ENCODE assay signal across 23 cellular contexts in genomic region chr17:29036584-29036983, GRCh38. TPM values are rescaled to one million over a fixed set of nuclear protein-coding genes. Genes with fewer than 3 reads are reported as not detected.
DNase-seq lines count a peak whose midpoint lies in the region; ATAC-seq, FAIRE-seq and TF ChIP-seq lines count a peak whose summit lies in the region.
"Had no signal": no experiment of that assay in that cellular context is flagged by ENCODE, and none has a peak within 500 bp of the region (broad histone marks: within the 10 kb centered on the region; RNA-seq: fewer than 3 reads in every experiment).

No MANE protein-coding gene starts in this region.

- H3K27ac Mint-ChIP-seq in activated T-cell treated with anti-CD3 and anti-CD28 coated beads, Interleukin-2, amount 50 U/mL, for 72 hours = no peak overlapping the region
- no peak overlapping the region for H3K27ac Mint-ChIP-seq in activated naive CD4-positive, alpha-beta T cell treated with anti-CD3 and anti-CD28 coated beads, Interleukin-2, amount 10 ng/mL, durations not matched to agents 7 days and 5 days
- H3K27ac Mint-ChIP-seq: CD8-positive, alpha-beta T cell; IgD-negative memory B cell had no signal

- H3K27me3 ChIP-seq in DND-41 (ENCODE audit: insufficient read depth, low read length, poor library complexity) (peaks cover 23% of the 10 kb centered on the region), Loucy (ENCODE audit: insufficient read depth, low read length, poor library complexity, severe bottlenecking) (no peaks in the 10 kb centered on the region), WERI-Rb-1 (ENCODE audit: insufficient read depth, low read depth, severe bottlenecking) (no peaks in the 10 kb centered on the region), right lobe of liver (no peaks in the 10 kb centered on the region)

- H3K9me2 ChIP-seq in Loucy (replicated peaks; ENCODE audit: low read depth, low read length) = no peaks in the 10 kb centered on the region
- H3K9me2 ChIP-seq: SK-N-SH had no signal

- no peak overlapping the region for H2AFZ ChIP-seq in DND-41 (ENCODE audit: low read depth, low read length)
- no peak overlapping the region for H2AFZ ChIP-seq in Loucy (ENCODE audit: low read length)

- TF ChIP-seq CTCF in DND-41 (IDR thresholded peaks at IDR 0.05; ENCODE audit: borderline replicate concordance, extremely low read depth, low read length, poor library complexity, severe bottlenecking) (peak; percentile 24), Loucy (conservative IDR thresholded peaks at IDR 0.05; ENCODE audit: low read length) (peak; percentile 17; the same call in 1 of the 2 replicates), WERI-Rb-1 (IDR thresholded peaks at IDR 0.05; ENCODE audit: low read depth, low read length) (peak; percentile 34; the same call in 1 of the 2 replicates), right lobe of liver (IDR thresholded peaks at IDR 0.05) (no peak)

- no peaks in the 10 kb centered on the region for H3K4me1 Mint-ChIP-seq in activated T-cell treated with anti-CD3 and anti-CD28 coated beads, Interleukin-2, amount 50 U/mL, for 72 hours (ENCODE audit: low read depth)
- H3K4me1 Mint-ChIP-seq in activated naive CD4-positive, alpha-beta T cell treated with anti-CD3 and anti-CD28 coated beads, Interleukin-2, amount 10 ng/mL, durations not matched to agents 7 days and 5 days = no peaks in the 10 kb centered on the region
- H3K4me1 Mint-ChIP-seq: IgD-negative memory B cell had no signal

- peaks cover 7 to 8% of the 10 kb centered on the region in 2 donors for H3K36me3 Mint-ChIP-seq in activated T-cell treated with anti-CD3 and anti-CD28 coated beads, Interleukin-2, amount 50 U/mL, for 72 hours (ENCODE audit: insufficient read depth in 2 of 2)
- H3K36me3 Mint-ChIP-seq in activated naive CD4-positive, alpha-beta T cell treated with anti-CD3 and anti-CD28 coated beads, Interleukin-2, amount 10 ng/mL, durations not matched to agents 7 days and 5 days = no peaks in the 10 kb centered on the region
- H3K36me3 Mint-ChIP-seq: CD8-positive, alpha-beta T cell had no signal

- TF ChIP-seq POLR2A in right lobe of liver (IDR thresholded peaks at IDR 0.05) = no peak

- H3K4me3 Mint-ChIP-seq in activated T-cell treated with anti-CD3 and anti-CD28 coated beads, Interleukin-2, amount 50 U/mL, for 72 hours = no peak overlapping the region
- H3K4me3 Mint-ChIP-seq in activated naive CD4-positive, alpha-beta T cell treated with anti-CD3 and anti-CD28 coated beads, Interleukin-2, amount 10 ng/mL, durations not matched to agents 7 days and 5 days = no peak overlapping the region
- H3K4me3 Mint-ChIP-seq: CD8-positive, alpha-beta T cell; IgD-negative memory B cell had no signal

- H3K4me2 ChIP-seq in DND-41 (ENCODE audit: insufficient read depth, low read length) (no peak overlapping the region), Loucy (ENCODE audit: low read depth, low read length, poor library complexity, severe bottlenecking) (no peak overlapping the region)
- H3K4me2 ChIP-seq: A549; BLaER1 treated with 17β-estradiol and CSF1 and Interleukin-3, amounts not matched to agents 10 nM and 100 nM; SK-N-SH had no signal

- H3K9me3 ChIP-seq in DND-41 (ENCODE audit: insufficient read depth, low read length, severe bottlenecking) = peaks cover 7% of the 10 kb centered on the region
- H3K9me3 ChIP-seq in Loucy (ENCODE audit: insufficient read depth, low read depth, low read length) = no peaks in the 10 kb centered on the region
- peaks cover 14% of the 10 kb centered on the region for H3K9me3 ChIP-seq in WERI-Rb-1 (ENCODE audit: severe bottlenecking)
- no peaks in the 10 kb centered on the region for H3K9me3 ChIP-seq in right lobe of liver

- H3K27ac ChIP-seq in DND-41 (ENCODE audit: low read length) = no peak overlapping the region
- H3K27ac ChIP-seq in WERI-Rb-1 = no peak overlapping the region
- no peak overlapping the region for H3K27ac ChIP-seq in right lobe of liver
- H3K27ac ChIP-seq: A549; BLaER1 treated with 17β-estradiol and CSF1 and Interleukin-3, amounts not matched to agents 10 nM and 100 nM; Peyer's patch had no signal

- CTCF ChIA-PET in activated naive CD4-positive, alpha-beta T cell treated with anti-CD3 and anti-CD28 coated beads, Interleukin-2, amount 10 ng/mL, durations not matched to agents 7 days and 5 days (lab: Charles Lee) = interaction anchor here (1.0 kb wide), 1 partner anchor 30 kb away, joined by 3 read pairs; no protein-coding TSS in a partner anchor

- no peak overlapping the region for H3K4me3 ChIP-seq in DND-41 (ENCODE audit: low read depth in 1 of 2, low read length in 2 of 2)
- H3K4me3 ChIP-seq in Loucy (ENCODE audit: low read length, poor library complexity, severe bottlenecking) = no peak overlapping the region
- H3K4me3 ChIP-seq in WERI-Rb-1 (ENCODE audit: low read depth, low read length) = no peak overlapping the region
- no peak overlapping the region for H3K4me3 ChIP-seq in right lobe of liver
- H3K4me3 ChIP-seq: A549; BLaER1 treated with 17β-estradiol and CSF1 and Interleukin-3, amounts not matched to agents 10 nM and 100 nM; Peyer's patch had no signal

- DNase-seq in DND-41 = no peak
- peak; percentile 44 for DNase-seq in WERI-Rb-1
- no peak for DNase-seq in right lobe of liver
- DNase-seq in NCI-H1105 (lab: John Stamatoyannopoulos, UW) = no peak
- DNase-seq in GM19239 (ENCODE audit: insufficient read length, low spot score) = no peak
- no peak for DNase-seq in activated T-cell treated with anti-CD3 and anti-CD28 coated beads, Interleukin-2, amount 50 U/mL, for 72 hours
- DNase-seq in activated naive CD4-positive, alpha-beta T cell treated with anti-CD3 and anti-CD28 coated beads, Interleukin-2, amount 10 ng/mL, durations not matched to agents 7 days and 5 days = no peak
- DNase-seq: Calu3; CD8-positive, alpha-beta T cell; DMS53; NCI-H1694 treated with DMSO at 0.1 percent for 48 hours; NCI-H2107; NCI-H510A treated with DMSO at 0.1 percent for 48 hours; NCI-H774; Peyer's patch; SK-N-SH had no signal

- intact Hi-C loops in right lobe of liver (cut with DNase I) = no loop called here

- ATAC-seq in DND-41 (ENCODE audit: insufficient read depth, low read depth) = no peak
- ATAC-seq in right lobe of liver = peak in 3 of 4 donors; percentile 20 to 36 (median 33)
- no peak for ATAC-seq in activated T-cell treated with anti-CD3 and anti-CD28 coated beads, Interleukin-2, amount 50 U/mL, for 72 hours (replicated peaks in 1 of 2)
- ATAC-seq: CD8-positive, alpha-beta T cell had no signal

- no peaks in the 10 kb centered on the region for H3K79me2 ChIP-seq in DND-41 (ENCODE audit: insufficient read depth, low read length)
- H3K79me2 ChIP-seq in Loucy (ENCODE audit: insufficient read depth, low read length) = no peaks in the 10 kb centered on the region

- H3K27me3 Mint-ChIP-seq in activated T-cell treated with anti-CD3 and anti-CD28 coated beads, Interleukin-2, amount 50 U/mL, for 72 hours (ENCODE audit: low read depth) = peaks cover 33% of the 10 kb centered on the region
- H3K27me3 Mint-ChIP-seq in activated naive CD4-positive, alpha-beta T cell treated with anti-CD3 and anti-CD28 coated beads, Interleukin-2, amount 10 ng/mL, durations not matched to agents 7 days and 5 days = peaks cover 52% of the 10 kb centered on the region

- WGBS in right lobe of liver (ENCODE audit: insufficient coverage, low coverage, low lambda C conversion rate, missing lambda C conversion rate) = 61% methylated on average over 4 of the region's 5 CpGs

- H3F3A ChIP-seq in Loucy (ENCODE audit: low read depth) = no peaks in the 10 kb centered on the region

- peaks cover 6 to 8% of the 10 kb centered on the region in 2 donors for H3K9me3 Mint-ChIP-seq in activated T-cell treated with anti-CD3 and anti-CD28 coated beads, Interleukin-2, amount 50 U/mL, for 72 hours
- peaks cover 5% of the 10 kb centered on the region for H3K9me3 Mint-ChIP-seq in activated naive CD4-positive, alpha-beta T cell treated with anti-CD3 and anti-CD28 coated beads, Interleukin-2, amount 10 ng/mL, durations not matched to agents 7 days and 5 days

- H3K9ac ChIP-seq in DND-41 (ENCODE audit: low read depth, low read length) (no peak overlapping the region), Loucy (ENCODE audit: low read depth, low read length, poor library complexity, severe bottlenecking) (no peak overlapping the region)
- H3K9ac ChIP-seq: BLaER1 treated with 17β-estradiol and CSF1 and Interleukin-3, amounts not matched to agents 10 nM and 100 nM; SK-N-SH had no signal

- no peak for FAIRE-seq in GM19239 (lab: Jason Lieb, UNC)
- FAIRE-seq: GM12892, H54, HTR-8/SVneo had no signal

- no peaks in the 10 kb centered on the region for H3K4me1 ChIP-seq in DND-41 (ENCODE audit: insufficient read depth, low read length)
- no peaks in the 10 kb centered on the region for H3K4me1 ChIP-seq in Loucy (ENCODE audit: insufficient read depth, low read length, poor library complexity, severe bottlenecking)
- H3K4me1 ChIP-seq in right lobe of liver = no peaks in the 10 kb centered on the region
- H3K4me1 ChIP-seq: A549, Peyer's patch had no signal

- no peaks in the 10 kb centered on the region for H3K36me3 ChIP-seq in DND-41 (ENCODE audit: insufficient read depth, low read length)
- H3K36me3 ChIP-seq in Loucy (ENCODE audit: insufficient read depth, low read length) = no peaks in the 10 kb centered on the region
- H3K36me3 ChIP-seq in WERI-Rb-1 = no peaks in the 10 kb centered on the region
- H3K36me3 ChIP-seq in right lobe of liver = no peaks in the 10 kb centered on the region
- H3K36me3 ChIP-seq: Peyer's patch had no signal

- H4K20me1 ChIP-seq in DND-41 (ENCODE audit: insufficient read depth, low read length) = no peaks in the 10 kb centered on the region
- H4K20me1 ChIP-seq in Loucy (ENCODE audit: insufficient read depth, low read length, poor library complexity, severe bottlenecking) = no peaks in the 10 kb centered on the region
- H4K20me1 ChIP-seq: BLaER1 treated with 17β-estradiol and CSF1 and Interleukin-3, amounts not matched to agents 10 nM and 100 nM had no signal

RNA-seq across cellular contexts. Expression of gene PIPOX, which starts 6.4 kb away (rescaled TPM):
- 100 to 1,000 TPM; 167 to 322 (median 226) TPM for total RNA-seq in right lobe of liver
- 10 to 100 TPM in 1 of 2 donors, 1 to 10 TPM in 1; 9.4 to 13.7 TPM for total RNA-seq in activated T-cell treated with anti-CD3 and anti-CD28 coated beads, Interleukin-2, amount 50 U/mL, for 72 hours

RNA-seq across cellular contexts. Expression of gene SEZ6, which starts 30.8 kb away (rescaled TPM):
- not detected for total RNA-seq in right lobe of liver
- total RNA-seq in activated T-cell treated with anti-CD3 and anti-CD28 coated beads, Interleukin-2, amount 50 U/mL, for 72 hours = not detected
- total RNA-seq: Calu3 had no signal

Comparison
In these comparisons a context has a peak if more than half of its experiments do, and no peak if none do; other contexts are left out.
1. ATAC-seq: peak in right lobe of liver (3 of 4); none in DND-41 (single experiment) and activated T-cell treated with anti-CD3 and anti-CD28 coated beads, Interleukin-2, amount 50 U/mL, for 72 hours (0 of 2).
2. CTCF ChIP-seq: peak in DND-41 (single experiment), Loucy (single experiment) and WERI-Rb-1 (single experiment); none in right lobe of liver (0 of 4).
3. RNA of gene PIPOX, which starts 6.4 kb away (total RNA-seq): 167 to 322 TPM in right lobe of liver; 9.4 to 13.7 TPM in activated T-cell treated with anti-CD3 and anti-CD28 coated beads, Interleukin-2, amount 50 U/mL, for 72 hours; every median in the first group is over 10 times any median in the second.